ENCODE assay signal across 10 cellular contexts in genomic region chr11:350723-351255, GRCh38. TPM values are rescaled to one million over a fixed set of nuclear protein-coding genes. Genes with fewer than 3 reads are reported as not detected.
A peak's percentile ranks its signal among the peaks of the same experiment; 100 is the strongest.
DNase-seq lines count a peak whose midpoint lies in the region; ATAC-seq and TF ChIP-seq lines count a peak whose summit lies in the region.
"Had no signal": no experiment of that assay in that cellular context is flagged by ENCODE, and none has a peak within 500 bp of the region (broad histone marks: within the 10 kb centered on the region; RNA-seq: fewer than 3 reads in every experiment).

No MANE protein-coding gene starts in this region.

- peak overlapping the region; percentile 96 for H3K9ac ChIP-seq in Loucy (ENCODE audit: low read depth, low read length, poor library complexity, severe bottlenecking)

- H3K4me3 ChIP-seq in Loucy (ENCODE audit: low read length, poor library complexity, severe bottlenecking), result peak overlapping the region; percentile 69
- H3K4me3 ChIP-seq: Peyer's patch had no signal

- H3K9me3 ChIP-seq in Loucy (ENCODE audit: insufficient read depth, low read depth, low read length), result no peaks in the 10 kb centered on the region
- H3K9me3 ChIP-seq: Peyer's patch had no signal

- peaks cover 26% of the 10 kb centered on the region for H3F3A ChIP-seq in Loucy (ENCODE audit: low read depth)

- peak; percentile 56 for DNase-seq in activated CD4-positive, alpha-beta T cell treated with anti-CD3 and anti-CD28 coated beads, Interleukin-2, amount 10 ng/mL, durations not matched to agents 24 days and 14 days
- no peak for DNase-seq in activated CD4-positive, alpha-beta T cell treated with anti-CD3 and anti-CD28 coated beads, Interleukin-2, amount 50 U/mL, for 4 hours
- DNase-seq in chondrocyte (ENCODE audit: low spot score), result peak; percentile 36
- peak; percentile 30 for DNase-seq in stimulated activated CD8-positive, alpha-beta memory T cell treated with anti-CD3 and anti-CD28 coated beads, Interleukin-4, amount 100 ng/mL, for 48 hours
- no peak for DNase-seq in NCI-H146 (lab: John Stamatoyannopoulos, UW)
- no peak for DNase-seq in ACHN
- DNase-seq: anterior cingulate cortex had no signal

- intact Hi-C loops in activated CD4-positive, alpha-beta T cell treated with anti-CD3 and anti-CD28 coated beads, Interleukin-2, amount 10 ng/mL, durations not matched to agents 24 days and 14 days (cut with micrococcal nuclease), result no loop called here

- H3K36me3 ChIP-seq in Loucy (ENCODE audit: insufficient read depth, low read length), result no peaks in the 10 kb centered on the region
- H3K36me3 ChIP-seq: Peyer's patch had no signal

- H2AFZ ChIP-seq in Loucy (ENCODE audit: low read length), result no peak overlapping the region

- H3K27ac Mint-ChIP-seq in activated CD4-positive, alpha-beta T cell treated with anti-CD3 and anti-CD28 coated beads, Interleukin-2, amount 10 ng/mL, durations not matched to agents 24 days and 14 days, result no peak overlapping the region
- no peak overlapping the region for H3K27ac Mint-ChIP-seq in chondrocyte (ENCODE audit: unreplicated experiment)

- in situ Hi-C loops in ACHN (cut with HindIII; ENCODE audit: low pct_ligation_motif_present, low pct_unique_long_range_greater_than_20kb, low sequenced_read_pairs), result no loop called here

- H3K27me3 ChIP-seq in Loucy (ENCODE audit: insufficient read depth, low read length, poor library complexity, severe bottlenecking), result no peaks in the 10 kb centered on the region
- H3K27me3 ChIP-seq: Peyer's patch had no signal

- no peak for ATAC-seq in GM21786 (IDR thresholded peaks at IDR 0.05; ENCODE audit: unreplicated experiment)

- TF ChIP-seq CTCF in Loucy (conservative IDR thresholded peaks at IDR 0.05; ENCODE audit: low read length) (no peak), chondrocyte (IDR thresholded peaks at IDR 0.05) (no peak)

- no peaks in the 10 kb centered on the region for H3K36me3 Mint-ChIP-seq in activated CD4-positive, alpha-beta T cell treated with anti-CD3 and anti-CD28 coated beads, Interleukin-2, amount 10 ng/mL, durations not matched to agents 24 days and 14 days (ENCODE audit: low read depth)
- no peaks in the 10 kb centered on the region for H3K36me3 Mint-ChIP-seq in chondrocyte (ENCODE audit: low read depth)

- peak overlapping the region; percentile 90 for H3K4me2 ChIP-seq in Loucy (ENCODE audit: low read depth, low read length, poor library complexity, severe bottlenecking)

- no peak overlapping the region for H3K4me3 Mint-ChIP-seq in activated CD4-positive, alpha-beta T cell treated with anti-CD3 and anti-CD28 coated beads, Interleukin-2, amount 10 ng/mL, durations not matched to agents 24 days and 14 days
- no peak overlapping the region for H3K4me3 Mint-ChIP-seq in chondrocyte (ENCODE audit: unreplicated experiment)

- H3K4me1 Mint-ChIP-seq in activated CD4-positive, alpha-beta T cell treated with anti-CD3 and anti-CD28 coated beads, Interleukin-2, amount 10 ng/mL, durations not matched to agents 24 days and 14 days, result peaks cover 31% of the 10 kb centered on the region
- H3K4me1 Mint-ChIP-seq in chondrocyte (ENCODE audit: low read depth), result peaks cover 33% of the 10 kb centered on the region

- H4K20me1 ChIP-seq in Loucy (ENCODE audit: insufficient read depth, low read length, poor library complexity, severe bottlenecking), result no peaks in the 10 kb centered on the region

- H3K79me2 ChIP-seq in Loucy (ENCODE audit: insufficient read depth, low read length), result peaks cover 11% of the 10 kb centered on the region; the same call in 1 of the 2 replicates

- H3K9me3 Mint-ChIP-seq in activated CD4-positive, alpha-beta T cell treated with anti-CD3 and anti-CD28 coated beads, Interleukin-2, amount 10 ng/mL, durations not matched to agents 24 days and 14 days, result no peaks in the 10 kb centered on the region
- H3K9me3 Mint-ChIP-seq in chondrocyte (ENCODE audit: low read depth), result no peaks in the 10 kb centered on the region

- no peaks in the 10 kb centered on the region for H3K9me2 ChIP-seq in Loucy (replicated peaks; ENCODE audit: low read depth, low read length)

- H3K27me3 Mint-ChIP-seq in activated CD4-positive, alpha-beta T cell treated with anti-CD3 and anti-CD28 coated beads, Interleukin-2, amount 10 ng/mL, durations not matched to agents 24 days and 14 days, result peaks cover 4% of the 10 kb centered on the region
- no peaks in the 10 kb centered on the region for H3K27me3 Mint-ChIP-seq in chondrocyte (ENCODE audit: low read depth)

- peaks cover 65% of the 10 kb centered on the region for H3K4me1 ChIP-seq in Loucy (ENCODE audit: insufficient read depth, low read length, poor library complexity, severe bottlenecking)

RNA-seq across cellular contexts. Expression of gene B4GALNT4, which starts 18.5 kb away (rescaled TPM):
- total RNA-seq in activated CD4-positive, alpha-beta T cell treated with anti-CD3 and anti-CD28 coated beads, Interleukin-2, amount 10 ng/mL, durations not matched to agents 24 days and 14 days, result 3.9 and 4.1 TPM in 2 replicates
- total RNA-seq in chondrocyte, result 37.0 to 39.1 TPM (median 37.2 TPM) in 3 replicates

RNA-seq across cellular contexts. Expression of gene IFITM3, which starts 30.1 kb away (rescaled TPM):
- total RNA-seq in activated CD4-positive, alpha-beta T cell treated with anti-CD3 and anti-CD28 coated beads, Interleukin-2, amount 10 ng/mL, durations not matched to agents 24 days and 14 days, result 5.0 and 6.0 TPM in 2 replicates
- total RNA-seq in chondrocyte, result 377 to 394 TPM (median 392 TPM) in 3 replicates

RNA-seq across cellular contexts. Expression of gene IFITM1, which starts 36.9 kb away (rescaled TPM):
- 241 and 256 TPM in 2 replicates for total RNA-seq in activated CD4-positive, alpha-beta T cell treated with anti-CD3 and anti-CD28 coated beads, Interleukin-2, amount 10 ng/mL, durations not matched to agents 24 days and 14 days
- total RNA-seq in chondrocyte, result 1.0 to 3.3 TPM (median 1.6 TPM) in 3 replicates

RNA-seq across cellular contexts. Expression of gene IFITM2, which starts 43.2 kb away (rescaled TPM):
- total RNA-seq in activated CD4-positive, alpha-beta T cell treated with anti-CD3 and anti-CD28 coated beads, Interleukin-2, amount 10 ng/mL, durations not matched to agents 24 days and 14 days, result 659 and 674 TPM in 2 replicates
- total RNA-seq in chondrocyte, result 100 to 109 TPM (median 107 TPM) in 3 replicates

RNA-seq across cellular contexts. Expression of gene PKP3, which starts 43.2 kb away (rescaled TPM):
- not detected in 2 replicates for total RNA-seq in activated CD4-positive, alpha-beta T cell treated with anti-CD3 and anti-CD28 coated beads, Interleukin-2, amount 10 ng/mL, durations not matched to agents 24 days and 14 days
- 0.56 to 0.92 TPM (median 0.85 TPM) in 3 replicates for total RNA-seq in chondrocyte

Comparison
In these comparisons a context has a peak if more than half of its experiments do, and no peak if none do; other contexts are left out.
1. DNase-seq: peak in activated CD4-positive, alpha-beta T cell treated with anti-CD3 and anti-CD28 coated beads, Interleukin-2, amount 10 ng/mL, durations not matched to agents 24 days and 14 days (single experiment), chondrocyte (single experiment) and stimulated activated CD8-positive, alpha-beta memory T cell treated with anti-CD3 and anti-CD28 coated beads, Interleukin-4, amount 100 ng/mL, for 48 hours (single experiment); none in activated CD4-positive, alpha-beta T cell treated with anti-CD3 and anti-CD28 coated beads, Interleukin-2, amount 50 U/mL, for 4 hours (0 of 2), NCI-H146 (single experiment) and ACHN (single experiment).
2. RNA of gene IFITM3, which starts 30.1 kb away (total RNA-seq): 377 to 394 TPM in chondrocyte; 5.0 to 6.0 TPM in activated CD4-positive, alpha-beta T cell treated with anti-CD3 and anti-CD28 coated beads, Interleukin-2, amount 10 ng/mL, durations not matched to agents 24 days and 14 days; every median in the first group is over 10 times any median in the second.
3. RNA of gene IFITM1, which starts 36.9 kb away (total RNA-seq): 241 to 256 TPM in activated CD4-positive, alpha-beta T cell treated with anti-CD3 and anti-CD28 coated beads, Interleukin-2, amount 10 ng/mL, durations not matched to agents 24 days and 14 days; 1.0 to 3.3 TPM in chondrocyte; every median in the first group is over 10 times any median in the second.